Comparison of ENCODE assay signal across 9 cellular contexts in genomic region chr7:76437873-76438272, GRCh38. TPM values are rescaled to one million over a fixed set of nuclear protein-coding genes. Genes with fewer than 3 reads are reported as not detected.
DNase-seq lines count a peak whose midpoint lies in the region; ATAC-seq and TF ChIP-seq lines count a peak whose summit lies in the region.
"Not testable (repeated sequence)": the region's sequence is repeated elsewhere in the genome, so short reads cannot be mapped to it uniquely, and the experiment has no call there.
"Had no signal": no experiment of that assay in that cellular context is flagged by ENCODE, and none has a peak within 500 bp of the region (broad histone marks: within the 10 kb centered on the region; RNA-seq: fewer than 3 reads in every experiment).

No MANE protein-coding gene starts in this region.

- intact Hi-C loops in CD14-positive monocyte (cut with micrococcal nuclease); activated CD4-positive, alpha-beta T cell treated with anti-CD3 and anti-CD28 coated beads for 36 hours (cut with DNase I, micrococcal nuclease); left colon (cut with DNase I, micrococcal nuclease): not testable (repeated sequence)

- CTCF ChIA-PET in activated CD4-positive, alpha-beta T cell treated with anti-CD3 and anti-CD28 coated beads for 36 hours (lab: Charles Lee): not testable (repeated sequence)

- H3K36me3 Mint-ChIP-seq in CD14-positive monocyte: peaks cover 0 to 13% of the 10 kb centered on the region in 2 donors
- not testable (repeated sequence) for H3K36me3 Mint-ChIP-seq in activated CD4-positive, alpha-beta T cell treated with anti-CD3 and anti-CD28 coated beads for 36 hours (ENCODE audit: low read depth)
- peaks cover 13% of the 10 kb centered on the region for H3K36me3 Mint-ChIP-seq in central memory CD8-positive, alpha-beta T cell (ENCODE audit: insufficient read depth)

- not testable (repeated sequence) for H3K27ac Mint-ChIP-seq in CD14-positive monocyte; activated CD4-positive, alpha-beta T cell treated with anti-CD3 and anti-CD28 coated beads for 36 hours; central memory CD8-positive, alpha-beta T cell (ENCODE audit: low read depth)

- POLR2A ChIA-PET in activated CD4-positive, alpha-beta T cell treated with anti-CD3 and anti-CD28 coated beads for 36 hours (lab: Charles Lee): not testable (repeated sequence)

- not testable (repeated sequence) for H3K4me1 Mint-ChIP-seq in CD14-positive monocyte; activated CD4-positive, alpha-beta T cell treated with anti-CD3 and anti-CD28 coated beads for 36 hours; central memory CD8-positive, alpha-beta T cell

- ATAC-seq in GM19351 (IDR thresholded peaks at IDR 0.05; ENCODE audit: unreplicated experiment) (peak; percentile 80), left colon (peak; percentile 83)
- ATAC-seq in activated CD4-positive, alpha-beta T cell treated with anti-CD3 and anti-CD28 coated beads for 36 hours: peak; percentile 81
- ATAC-seq in central memory CD8-positive, alpha-beta T cell (replicated peaks; ENCODE audit: extremely low read depth, poor library complexity, severe bottlenecking): peak; percentile 56

- not testable (repeated sequence) for H3K4me3 Mint-ChIP-seq in CD14-positive monocyte; activated CD4-positive, alpha-beta T cell treated with anti-CD3 and anti-CD28 coated beads for 36 hours; central memory CD8-positive, alpha-beta T cell

- H3K27me3 Mint-ChIP-seq in CD14-positive monocyte (ENCODE audit: low read depth in 3 of 3); activated CD4-positive, alpha-beta T cell treated with anti-CD3 and anti-CD28 coated beads for 36 hours; central memory CD8-positive, alpha-beta T cell: not testable (repeated sequence)

- DNase-seq in CD14-positive monocyte (ENCODE audit: low spot score) (peak; percentile 54), HK-2 (ENCODE audit: unreplicated experiment) (peak; percentile 70), NCI-H69 (lab: John Stamatoyannopoulos, UW) (peak; percentile 91), left colon (peak; percentile 65 to 81)
- DNase-seq in activated CD4-positive, alpha-beta T cell treated with anti-CD3 and anti-CD28 coated beads for 36 hours: peak; percentile 76
- peak in 1 of 2 donors; percentile 22 for DNase-seq in central memory CD8-positive, alpha-beta T cell (ENCODE audit: low spot score in 2 of 2)
- peak; percentile 73 for DNase-seq in stimulated activated CD4-positive, alpha-beta T cell treated with anti-CD3 and anti-CD28 coated beads, Interleukin-15, amount 100 ng/mL, for 24 hours

- not testable (repeated sequence) for H3K9me3 Mint-ChIP-seq in CD14-positive monocyte; activated CD4-positive, alpha-beta T cell treated with anti-CD3 and anti-CD28 coated beads for 36 hours (ENCODE audit: low read depth); central memory CD8-positive, alpha-beta T cell

- TF ChIP-seq CTCF in CD14-positive monocyte (IDR thresholded peaks at IDR 0.05): peak; percentile 32

RNA-seq across cellular contexts. Expression of gene ZP3, which starts 13.1 kb away (rescaled TPM):
- 10 to 100 TPM; 10.4 to 12.1 TPM for polyA plus RNA-seq in CD14-positive monocyte
- total RNA-seq in activated CD4-positive, alpha-beta T cell treated with anti-CD3 and anti-CD28 coated beads for 36 hours: 1 to 10 TPM; 7.0 to 7.9 TPM
- total RNA-seq in left colon: 1 to 10 TPM; 3.3 to 5.9 TPM

RNA-seq across cellular contexts. Expression of gene DTX2, which starts 23.6 kb away (rescaled TPM):
- polyA plus RNA-seq in CD14-positive monocyte: 10 to 100 TPM; 11.3 to 20.2 TPM
- 10 to 100 TPM; 17.4 to 22.4 TPM for total RNA-seq in activated CD4-positive, alpha-beta T cell treated with anti-CD3 and anti-CD28 coated beads for 36 hours
- total RNA-seq in left colon: 100 to 1,000 TPM in 1 of 2 donors, 10 to 100 TPM in 1; 57.9 to 120 TPM

RNA-seq across cellular contexts. Expression of gene SSC4D, which starts 28.4 kb away (rescaled TPM):
- polyA plus RNA-seq in CD14-positive monocyte: under 1 TPM; 0.48 to 0.56 TPM
- under 1 TPM; 0.79 to 0.91 TPM for total RNA-seq in activated CD4-positive, alpha-beta T cell treated with anti-CD3 and anti-CD28 coated beads for 36 hours
- under 1 TPM; 0.15 to 0.50 TPM for total RNA-seq in left colon
- total RNA-seq: vagina had no signal
